In genomic region chr3:138949445-138950005, GRCh38 we compare ENCODE assay signal across 8 cellular contexts. TPM values are rescaled to one million over a fixed set of nuclear protein-coding genes. Genes with fewer than 3 reads are reported as not detected.
DNase-seq lines count a peak whose midpoint lies in the region; ATAC-seq and TF ChIP-seq lines count a peak whose summit lies in the region.

No MANE protein-coding gene starts in this region.

- DNase-seq in cardiac muscle cell (ENCODE audit: low read depth in 1 of 2, low spot score in 1 of 2) (no peak), Right ventricle myocardium inferior (ENCODE audit: missing footprints) (no peak), coronary artery (ENCODE audit: low spot score) (peak; percentile 63), type B pancreatic cell (ENCODE audit: extremely low spot score, unreplicated experiment) (no peak), SW 1271 (lab: John Stamatoyannopoulos, UW) (no peak), HPDE6-E6E7 (ENCODE audit: extremely low spot score) (no peak)

- H3K4me1 ChIP-seq in cardiac muscle cell (ENCODE audit: low read depth) (peaks cover 11% of the 10 kb centered on the region), muscle layer of colon (ENCODE audit: insufficient read depth, low read length) (peaks cover 24% of the 10 kb centered on the region)

- H3K4me1 Mint-ChIP-seq in type B pancreatic cell (ENCODE audit: unreplicated experiment): peaks cover 13% of the 10 kb centered on the region

- H3K27ac Mint-ChIP-seq in type B pancreatic cell: no peak overlapping the region

- ATAC-seq in Right ventricle myocardium inferior (no peak), HG03280 (IDR thresholded peaks at IDR 0.05; ENCODE audit: unreplicated experiment) (no peak)

- H3K9ac ChIP-seq in muscle layer of colon (ENCODE audit: low read length): no peak overlapping the region

- peak overlapping the region; percentile 31 for H3K4me3 ChIP-seq in cardiac muscle cell
- H3K4me3 ChIP-seq in coronary artery: peak overlapping the region; percentile 65
- peak overlapping the region; percentile 26 to 46 for H3K4me3 ChIP-seq in muscle layer of colon (ENCODE audit: low read depth in 1 of 2, low read length in 2 of 2)

- H3K27me3 ChIP-seq in cardiac muscle cell (peaks cover 100% of the 10 kb centered on the region), muscle layer of colon (ENCODE audit: control insufficient read depth in 1 of 2, insufficient read depth in 2 of 2, low read length in 2 of 2) (peaks cover 55 to 69% of the 10 kb centered on the region in 2 donors)

- no peaks in the 10 kb centered on the region for H3K36me3 ChIP-seq in cardiac muscle cell
- no peaks in the 10 kb centered on the region for H3K36me3 ChIP-seq in muscle layer of colon (ENCODE audit: insufficient read depth, low read length)

- TF ChIP-seq CTCF in cardiac muscle cell (IDR thresholded peaks at IDR 0.05; ENCODE audit: low read depth, low read length) (no peak), coronary artery (IDR thresholded peaks at IDR 0.05) (no peak), type B pancreatic cell (conservative IDR thresholded peaks at IDR 0.05) (no peak)

- no peaks in the 10 kb centered on the region for H3K9me3 Mint-ChIP-seq in type B pancreatic cell

- H3K4me3 Mint-ChIP-seq in type B pancreatic cell: peak overlapping the region; percentile 82

- no peaks in the 10 kb centered on the region for H3K36me3 Mint-ChIP-seq in type B pancreatic cell

- H3K27ac ChIP-seq in cardiac muscle cell: no peak overlapping the region
- H3K27ac ChIP-seq in coronary artery: no peak overlapping the region
- H3K27ac ChIP-seq in muscle layer of colon (ENCODE audit: low read depth, low read length): no peak overlapping the region

- H3K9me3 ChIP-seq in cardiac muscle cell (ENCODE audit: low read depth) (no peaks in the 10 kb centered on the region), muscle layer of colon (ENCODE audit: low read length) (no peaks in the 10 kb centered on the region)

- peaks cover 88% of the 10 kb centered on the region for H3K27me3 Mint-ChIP-seq in type B pancreatic cell

- intact Hi-C loops in Right ventricle myocardium inferior (cut with DNase I): loop anchor here (10.0 kb wide), 1 partner anchor 155 kb away; no protein-coding TSS in a partner anchor

RNA-seq across cellular contexts. Expression of gene FOXL2NB, which starts 2.5 kb away (rescaled TPM):
- total RNA-seq in cardiac muscle cell (0.11 TPM in 1 of 2 replicates, not detected in the other), Right ventricle myocardium inferior (not detected), type B pancreatic cell (ENCODE audit: low replicate concordance) (0.29 and 0.34 TPM in 2 replicates)
- not detected in 2 replicates for polyA plus RNA-seq in cardiac muscle cell

RNA-seq across cellular contexts. Expression of gene FOXL2, which starts 2.6 kb away (rescaled TPM):
- 0.25 TPM in 1 of 2 replicates, not detected in the other for total RNA-seq in cardiac muscle cell
- not detected in 2 replicates for polyA plus RNA-seq in cardiac muscle cell
- total RNA-seq in Right ventricle myocardium inferior: not detected
- total RNA-seq in type B pancreatic cell (ENCODE audit: low replicate concordance): 0.75 and 0.81 TPM in 2 replicates

RNA-seq across cellular contexts. Expression of gene PRR23A, which starts 56.5 kb away (rescaled TPM):
- total RNA-seq in cardiac muscle cell: not detected in 2 replicates
- not detected in 2 replicates for polyA plus RNA-seq in cardiac muscle cell
- total RNA-seq in Right ventricle myocardium inferior: not detected
- total RNA-seq in type B pancreatic cell (ENCODE audit: low replicate concordance): not detected in 2 replicates
